ENCODE assay signal across 20 cellular contexts in the genomic region with DNA sequence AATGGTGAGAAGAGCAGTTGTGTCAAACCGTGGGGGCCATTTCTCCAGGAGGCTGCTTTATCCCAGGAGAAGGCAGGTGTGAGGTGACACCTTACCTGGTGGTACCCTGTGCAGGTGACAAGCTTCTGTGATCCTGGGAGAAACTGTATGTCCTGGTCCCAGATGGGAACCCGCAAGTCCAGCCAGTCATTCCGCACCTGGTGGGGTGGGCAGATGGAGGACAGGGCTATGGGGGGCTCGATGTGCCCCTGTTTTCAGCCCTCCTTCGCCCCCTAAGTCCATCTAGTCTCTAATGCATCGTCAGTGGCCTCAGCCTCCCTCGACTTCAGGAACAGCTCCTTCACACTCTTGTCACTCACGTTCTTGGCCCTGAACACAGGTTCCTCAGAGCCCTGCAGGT. TPM values are rescaled to one million over a fixed set of nuclear protein-coding genes. Genes with fewer than 3 reads are reported as not detected.
"Had no signal": no experiment of that assay in that cellular context is flagged by ENCODE, and none has a peak within 500 bp of the region (broad histone marks: within the 10 kb centered on the region; RNA-seq: fewer than 3 reads in every experiment).

No MANE protein-coding gene starts in this region.

- ATAC-seq: pancreas had no signal

- H3K27me3 Mint-ChIP-seq: activated B cell treated with CpG ODN at 0.5 μM for 24 hours had no signal

- H3K27ac ChIP-seq: pancreas, sigmoid colon, testis had no signal

- H3K9me3 Mint-ChIP-seq: activated B cell treated with CpG ODN at 0.5 μM for 24 hours had no signal

- H3K27ac Mint-ChIP-seq: activated B cell treated with CpG ODN at 0.5 μM for 24 hours had no signal

- DNase-seq: activated B cell treated with CpG ODN at 0.5 μM for 24 hours; activated CD4-positive, alpha-beta T cell treated with anti-CD3 and anti-CD28 coated beads for 48 hours; activated CD8-positive, alpha-beta memory T cell treated with anti-CD3 and anti-CD28 coated beads, Interleukin-2, amount 50 U/mL, for 48 hours; activated naive CD4-positive, alpha-beta T cell treated with anti-CD3 and anti-CD28 coated beads, Interleukin-2, amount 50 U/mL, for 16 hours; aorta; dermis blood vessel endothelial cell; head of caudate nucleus; kidney glomerular epithelial cell; pancreas; sigmoid colon; stimulated activated CD4-positive, alpha-beta T cell treated with anti-CD3 and anti-CD28 coated beads, Interleukin-1b, Interleukin-23, amount 100 ng/mL, for 48 hours; stomach; testis had no signal

- H3K4me3 Mint-ChIP-seq: activated B cell treated with CpG ODN at 0.5 μM for 24 hours had no signal

RNA-seq across cellular contexts. Expression of gene TEX54, which starts 2.7 kb away (rescaled TPM):
- total RNA-seq: aorta; bronchial epithelial cell; cerebellum; dermis blood vessel endothelial cell; epithelial cell of proximal tubule; frontal cortex; liver; pancreas; stomach; T-helper 2 cell treated with Interferon-gamma antibody and Interleukin-4, amounts not matched to agents 100 ng/mL and 5 ng/mL, for 36 hours; urinary bladder had no signal
- polyA plus RNA-seq: sigmoid colon, stomach, urinary bladder had no signal
